ENCODE assay signal across 1 cellular context in genomic region chr12:53177447-53177846, GRCh38. TPM values are rescaled to one million over a fixed set of nuclear protein-coding genes. Genes with fewer than 3 reads are reported as not detected.
"Had no signal": no experiment of that assay in that cellular context is flagged by ENCODE, and none has a peak within 500 bp of the region (broad histone marks: within the 10 kb centered on the region; RNA-seq: fewer than 3 reads in every experiment).

No MANE protein-coding gene starts in this region.

RNA-seq across cellular contexts. Expression of gene ITGB7, which starts 29.6 kb away (rescaled TPM):
- total RNA-seq: LHCN-M2 had no signal
